ENCODE assay signal across 29 cellular contexts in the genomic region with DNA sequence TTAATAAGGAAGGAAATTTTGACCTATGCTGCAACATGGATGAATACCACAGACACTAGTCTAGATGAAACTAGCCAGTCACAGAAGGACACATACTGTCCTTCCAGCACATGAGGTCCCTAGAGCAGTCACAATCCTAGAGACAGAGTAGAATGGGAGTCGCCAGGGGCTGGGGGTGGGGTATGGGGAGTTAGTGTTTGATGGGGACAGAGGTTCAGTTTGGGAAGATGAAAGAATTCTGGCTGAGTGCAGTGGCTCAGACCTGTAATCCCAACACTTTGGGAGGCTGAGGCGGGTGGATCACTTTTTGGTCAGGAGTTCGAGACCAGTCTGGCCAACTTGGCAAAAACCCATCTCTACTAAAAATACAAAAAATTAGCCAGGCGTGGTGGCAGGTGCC.
"Had no signal": no experiment of that assay in that cellular context is flagged by ENCODE, and none has a peak within 500 bp of the region (broad histone marks: within the 10 kb centered on the region; RNA-seq: fewer than 3 reads in every experiment).

No MANE protein-coding gene starts in this region.

- H3K36me3 ChIP-seq: gastroesophageal sphincter, heart left ventricle, lower lobe of right lung, neutrophil, spleen, tibial artery had no signal

- H3K36me3 Mint-ChIP-seq: memory B cell; naive B cell; natural killer cell treated with Interleukin-12 subunit alpha and Interleukin-12 subunit beta and Interleukin-15 and Interleukin-18, amount 100 ng/mL, for 72 hours; stimulated activated memory B cell treated with anti-CD40 and anti-IgM and Interleukin-4, amounts not matched to agents 10 μg/mL and 1 μg/mL and 100 μg/mL, for 72 hours; type B pancreatic cell had no signal

- H3K9me3 ChIP-seq: gastroesophageal sphincter, heart left ventricle, lower lobe of right lung, neutrophil, spleen, testis, tibial artery had no signal

- H3K27me3 ChIP-seq: testis had no signal

- H3K4me3 ChIP-seq: gastroesophageal sphincter, heart left ventricle, lower lobe of right lung, skin epidermis, spleen, testis, tibial artery had no signal

- H3K4me3 Mint-ChIP-seq: dendritic cell treated with granulocyte-macrophage colony-stimulating factor and Interleukin-4, amounts not matched to agents 40 ng/mL and 50 ng/mL, for 4 days; endodermal cell; memory B cell; naive B cell; natural killer cell treated with Interleukin-12 subunit alpha and Interleukin-12 subunit beta and Interleukin-15 and Interleukin-18, amount 100 ng/mL, for 72 hours; neural crest cell; stimulated activated memory B cell treated with anti-CD40 and anti-IgM and Interleukin-4, amounts not matched to agents 10 μg/mL and 1 μg/mL and 100 μg/mL, for 72 hours; type B pancreatic cell had no signal

- H3K4me1 ChIP-seq: foreskin keratinocyte, gastroesophageal sphincter, heart left ventricle, lower lobe of right lung, parathyroid adenoma, spleen, testis, tibial artery had no signal

- H3K27ac Mint-ChIP-seq: dendritic cell treated with granulocyte-macrophage colony-stimulating factor and Interleukin-4, amounts not matched to agents 40 ng/mL and 50 ng/mL, for 4 days; endodermal cell; memory B cell; naive B cell; natural killer cell treated with Interleukin-12 subunit alpha and Interleukin-12 subunit beta and Interleukin-15 and Interleukin-18, amount 100 ng/mL, for 72 hours; progenitor cell of endocrine pancreas; stimulated activated memory B cell treated with anti-CD40 and anti-IgM and Interleukin-4, amounts not matched to agents 10 μg/mL and 1 μg/mL and 100 μg/mL, for 72 hours; type B pancreatic cell had no signal

- ATAC-seq: esophagus mucosa; foreskin keratinocyte; gastroesophageal sphincter; heart left ventricle; left cardiac atrium; left ventricle myocardium superior; lower lobe of right lung; natural killer cell treated with Interleukin-12 subunit alpha and Interleukin-12 subunit beta and Interleukin-15 and Interleukin-18, amount 100 ng/mL, for 72 hours; right cardiac atrium; stimulated activated memory B cell treated with anti-CD40 and anti-IgM and Interleukin-4, amounts not matched to agents 10 μg/mL and 1 μg/mL and 100 μg/mL, for 72 hours; stimulated activated naive CD8-positive, alpha-beta T cell treated with anti-CD3 and anti-CD28 coated beads, Interleukin-15, Interleukin-2, amounts not matched to agents 100 U/mL and 50 U/mL, for 24 hours had no signal

- DNase-seq: effector CD8-positive, alpha-beta T cell; heart left ventricle; hippocampal formation; left cardiac atrium; left ventricle myocardium superior; lower lobe of right lung; naive B cell; right cardiac atrium; spleen; stimulated activated CD4-positive, alpha-beta T cell treated with anti-CD3 and anti-CD28 coated beads, Interleukin-4, amount 100 ng/mL, for 4 hours; stimulated activated naive CD8-positive, alpha-beta T cell treated with anti-CD3 and anti-CD28 coated beads, Interleukin-15, Interleukin-2, amounts not matched to agents 100 U/mL and 50 U/mL, for 24 hours; substantia nigra; testis; tibial artery had no signal

- H3K4me1 Mint-ChIP-seq: endodermal cell; memory B cell; naive B cell; neural crest cell; stimulated activated memory B cell treated with anti-CD40 and anti-IgM and Interleukin-4, amounts not matched to agents 10 μg/mL and 1 μg/mL and 100 μg/mL, for 72 hours had no signal

- H3K9me3 Mint-ChIP-seq: dendritic cell treated with granulocyte-macrophage colony-stimulating factor and Interleukin-4, amounts not matched to agents 40 ng/mL and 50 ng/mL, for 4 days; natural killer cell treated with Interleukin-12 subunit alpha and Interleukin-12 subunit beta and Interleukin-15 and Interleukin-18, amount 100 ng/mL, for 72 hours; neural crest cell; stimulated activated memory B cell treated with anti-CD40 and anti-IgM and Interleukin-4, amounts not matched to agents 10 μg/mL and 1 μg/mL and 100 μg/mL, for 72 hours had no signal

- H3K27ac ChIP-seq: epithelial cell of prostate, foreskin keratinocyte, gastroesophageal sphincter, heart left ventricle, lower lobe of right lung, neutrophil, parathyroid adenoma, skin epidermis, spleen, testis, tibial artery had no signal
